In genomic region chr9:35603506-35603985, GRCh38 we compare ENCODE assay signal across 8 cellular contexts. TPM values are rescaled to one million over a fixed set of nuclear protein-coding genes. Genes with fewer than 3 reads are reported as not detected.
A peak's percentile ranks its signal among the peaks of the same experiment; 100 is the strongest.
DNase-seq lines count a peak whose midpoint lies in the region; ATAC-seq and TF ChIP-seq lines count a peak whose summit lies in the region.

No MANE protein-coding gene starts in this region.

- H3K27ac ChIP-seq in HEK293 (ENCODE audit: extremely low read depth, low read depth, low read length), result peak overlapping the region; percentile 43

- no peaks in the 10 kb centered on the region for H3K27me3 ChIP-seq in neuron (ENCODE audit: insufficient read depth, low read length)

- CTCF ChIA-PET in HEK293 (lab: Yijun Ruan, JAX) (interaction anchor here (0.5 to 2.6 kb wide), 27 partner anchors 10 to 941 kb away, joined by 3 to 22 read pairs (median 4); partner anchors contain the start of genes CA9, CCDC107, CCL27 and UNC13B), activated B cell treated with CpG ODN at 0.5 μM for 24 hours (lab: Charles Lee) (interaction anchor here (0.7 to 3.5 kb wide), 21 partner anchors 9 to 279 kb away, joined by 3 to 41 read pairs (median 4); partner anchors contain the start of genes CCDC107, CREB3, GBA2 and RGP1)

- H3K4me1 Mint-ChIP-seq in activated B cell treated with CpG ODN at 0.5 μM for 24 hours, result peaks cover 40% of the 10 kb centered on the region

- peak overlapping the region; percentile 33 for H3K4me3 ChIP-seq in HEK293 (ENCODE audit: low read depth, low read length)
- peak overlapping the region; percentile 56 for H3K4me3 ChIP-seq in neuron (ENCODE audit: low read length)

- H2AFZ ChIP-seq in neuron (ENCODE audit: low read depth, low read length), result peak overlapping the region; percentile 33

- peaks cover 0 to 21% of the 10 kb centered on the region in 2 experiments; a peak in 1 of 3 replicates for H3K36me3 ChIP-seq in HEK293 (ENCODE audit: control insufficient read depth in 2 of 2, insufficient read depth in 1 of 2, low read length in 2 of 2)
- peaks cover 6% of the 10 kb centered on the region for H3K36me3 ChIP-seq in neuron (ENCODE audit: insufficient read depth, low read length)

- DNase-seq in CD1c-positive myeloid dendritic cell (ENCODE audit: extremely low spot score), result peak; percentile 58
- no peak for DNase-seq in activated B cell treated with CpG ODN at 0.5 μM for 24 hours
- DNase-seq in fibroblast of gingiva (ENCODE audit: low read depth), result peak; percentile 95

- H3K27me3 Mint-ChIP-seq in activated B cell treated with CpG ODN at 0.5 μM for 24 hours, result no peaks in the 10 kb centered on the region

- peak overlapping the region; percentile 97 for H3K4me3 Mint-ChIP-seq in activated B cell treated with CpG ODN at 0.5 μM for 24 hours

- intact Hi-C loops in activated B cell treated with CpG ODN at 0.5 μM for 24 hours (cut with micrococcal nuclease), result loop anchor here (5.0 kb wide), 1 partner anchor 116 kb away; no protein-coding TSS in a partner anchor

- H3K9me3 ChIP-seq in HEK293 (ENCODE audit: control insufficient read depth, insufficient read depth, low read depth, low read length) (no peaks in the 10 kb centered on the region), neuron (ENCODE audit: low read length) (no peaks in the 10 kb centered on the region)

- H3K36me3 Mint-ChIP-seq in activated B cell treated with CpG ODN at 0.5 μM for 24 hours (ENCODE audit: low read depth), result peaks cover 23% of the 10 kb centered on the region

- H3K4me1 ChIP-seq in HEK293 (ENCODE audit: control insufficient read depth, insufficient read depth, low read length) (no peaks in the 10 kb centered on the region), neuron (ENCODE audit: insufficient read depth, low read length) (peaks cover 18% of the 10 kb centered on the region)

- no peak for ATAC-seq in activated B cell treated with CpG ODN at 0.5 μM for 24 hours (ENCODE audit: low read depth)
- ATAC-seq in GM21447 (IDR thresholded peaks at IDR 0.05; ENCODE audit: unreplicated experiment), result no peak
- ATAC-seq in GM18520 (IDR thresholded peaks at IDR 0.05; ENCODE audit: unreplicated experiment), result no peak
- no peak for ATAC-seq in HG03378 (IDR thresholded peaks at IDR 0.05; ENCODE audit: unreplicated experiment)

- POLR2A ChIA-PET in HEK293 (lab: Yijun Ruan, JAX) (interaction anchor here (0.5 to 1.3 kb wide), 11 partner anchors 10 to 1548 kb away, joined by 3 to 6 read pairs (median 3); partner anchors contain the start of genes ATOSB, CCDC107, FANCG and RMRP), activated B cell treated with CpG ODN at 0.5 μM for 24 hours (lab: Charles Lee) (interaction anchor here (0.5 to 3.3 kb wide), 14 partner anchors 13 to 486 kb away, joined by 3 to 49 read pairs (median 6); partner anchors contain the start of genes CCDC107, CD72, CREB3 and RGP1)

- H3K9me3 Mint-ChIP-seq in activated B cell treated with CpG ODN at 0.5 μM for 24 hours, result no peaks in the 10 kb centered on the region

- no peak for TF ChIP-seq CTCF in HEK293 (tag by site-specific recombination; IDR thresholded peaks at IDR 0.05)
- no peak for TF ChIP-seq CTCF in activated B cell treated with CpG ODN at 0.5 μM for 24 hours (IDR thresholded peaks at IDR 0.05)

- peak overlapping the region; percentile 97 for H3K27ac Mint-ChIP-seq in activated B cell treated with CpG ODN at 0.5 μM for 24 hours

TF ChIP-seq in HEK293, 187 proteins besides CTCF, POLR2A, EP300 and RAD21 (continues in another document):
- TF ChIP-seq ZNF24 (tag by site-specific recombination; IDR thresholded peaks at IDR 0.05) (0 out of 2 replicates have a peak, but pooled peaks have one; percentile 37), ZNF132 (tag by site-specific recombination; IDR thresholded peaks at IDR 0.05; ENCODE audit: borderline replicate concordance) (no peak), ZNF248 (tag by site-specific recombination; IDR thresholded peaks at IDR 0.05) (no peak), ZSCAN16 (tag by site-specific recombination; IDR thresholded peaks at IDR 0.05) (no peak), ZSCAN30 (tag by site-specific recombination; IDR thresholded peaks at IDR 0.05) (peak; percentile 41; the same call in 1 of the 2 replicates), ZBTB48 (tag by site-specific recombination; IDR thresholded peaks at IDR 0.05) (peak; percentile 32; the same call in 1 of the 2 replicates), YY2 (tag by site-specific recombination; IDR thresholded peaks at IDR 0.05) (no peak), ZFP37 (tag by site-specific recombination; IDR thresholded peaks at IDR 0.05) (peak; percentile 18; the same call in 1 of the 2 replicates), ZBTB20 (tag by site-specific recombination; IDR thresholded peaks at IDR 0.05) (no peak), SCRT2 (tag by site-specific recombination; IDR thresholded peaks at IDR 0.05) (no peak), ZNF335 (tag by site-specific recombination; conservative IDR thresholded peaks at IDR 0.05) (0 out of 2 replicates have a peak, but pooled peaks have one; percentile 22), TSHZ1 (tag by site-specific recombination; IDR thresholded peaks at IDR 0.05; ENCODE audit: borderline replicate concordance) (no peak), ZNF449 (tag by site-specific recombination; IDR thresholded peaks at IDR 0.05) (0 out of 2 replicates have a peak, but pooled peaks have one; percentile 42), TRIM28 (IDR thresholded peaks at IDR 0.05; ENCODE audit: borderline replicate concordance, low read length) (no peak), ZNF121 (tag by site-specific recombination; IDR thresholded peaks at IDR 0.05) (peak; percentile 51; the same call in 1 of the 2 replicates), ZNF747 (tag by site-specific recombination; IDR thresholded peaks at IDR 0.05) (no peak), ZNF148 (tag by site-specific recombination; IDR thresholded peaks at IDR 0.05; ENCODE audit: borderline replicate concordance) (no peak)

RNA-seq across cellular contexts. Expression of gene TESK1, which starts 1.5 kb away (rescaled TPM):
- 48.7 and 51.9 TPM in 2 replicates for total RNA-seq in activated B cell treated with CpG ODN at 0.5 μM for 24 hours

RNA-seq across cellular contexts. Expression of gene CD72, which starts 14.7 kb away (rescaled TPM):
- total RNA-seq in activated B cell treated with CpG ODN at 0.5 μM for 24 hours, result 118 and 125 TPM in 2 replicates

RNA-seq across cellular contexts. Expression of gene SIT1, which starts 47.2 kb away (rescaled TPM):
- 27.5 and 28.0 TPM in 2 replicates for total RNA-seq in activated B cell treated with CpG ODN at 0.5 μM for 24 hours

RNA-seq across cellular contexts. Expression of gene RMRP, which starts 54.3 kb away (rescaled TPM):
- 8,247 and 9,516 TPM in 2 replicates for total RNA-seq in activated B cell treated with CpG ODN at 0.5 μM for 24 hours

RNA-seq across cellular contexts. Expression of gene CCDC107, which starts 54.5 kb away (rescaled TPM):
- 32.5 and 34.5 TPM in 2 replicates for total RNA-seq in activated B cell treated with CpG ODN at 0.5 μM for 24 hours
